8 cellular contexts compared by ENCODE assay signal in genomic region chrX:154097003-154097596, GRCh38. TPM values are rescaled to one million over a fixed set of nuclear protein-coding genes. Genes with fewer than 3 reads are reported as not detected.
DNase-seq lines count a peak whose midpoint lies in the region; ATAC-seq and TF ChIP-seq lines count a peak whose summit lies in the region.

No MANE protein-coding gene starts in this region.

- no peaks in the 10 kb centered on the region for H3K27me3 Mint-ChIP-seq in activated naive CD4-positive, alpha-beta T cell treated with anti-CD3 and anti-CD28 coated beads for 36 hours (ENCODE audit: low read depth)

- TF ChIP-seq CTCF in gastroesophageal sphincter (IDR thresholded peaks at IDR 0.05) = no peak

- 40% methylated on average over 1 of the region's 82 CpGs; no CpG with 5 or more reads in 1 of the 2 donors for WGBS in gastroesophageal sphincter (ENCODE audit: low coverage in 1 of 2), 2 donors

- peak overlapping the region; percentile 89 for H3K4me3 Mint-ChIP-seq in activated naive CD4-positive, alpha-beta T cell treated with anti-CD3 and anti-CD28 coated beads for 36 hours

- TF ChIP-seq POLR2A in Raji (IDR thresholded peaks at IDR 0.05; ENCODE audit: insufficient read depth, low read depth, low read length) = 0 out of 2 replicates have a peak, but pooled peaks have one; percentile 13
- TF ChIP-seq POLR2A in gastroesophageal sphincter (IDR thresholded peaks at IDR 0.05) = peak in 1 of 2 donors; percentile 23

- no peaks in the 10 kb centered on the region for H3K27me3 ChIP-seq in HUES6 (ENCODE audit: control insufficient read depth, insufficient read depth, low read length)
- H3K27me3 ChIP-seq in gastroesophageal sphincter = no peaks in the 10 kb centered on the region

- peak overlapping the region; percentile 94 for H3K27ac Mint-ChIP-seq in activated naive CD4-positive, alpha-beta T cell treated with anti-CD3 and anti-CD28 coated beads for 36 hours

- in situ Hi-C loops in Caki2 (cut with HindIII; ENCODE audit: low pct_unique_long_range_greater_than_20kb, low sequenced_read_pairs) = no loop called here

- DNase-seq in Caki2 (ENCODE audit: low read depth) (peak; percentile 40), nucleus accumbens (lab: John Stamatoyannopoulos, UW) (peak in 52 of 56 donors; percentile 6 to 85 (median 56))
- peak; percentile 56 for DNase-seq in activated naive CD4-positive, alpha-beta T cell treated with anti-CD3 and anti-CD28 coated beads for 36 hours

- ATAC-seq in GM21367 (IDR thresholded peaks at IDR 0.05; ENCODE audit: unreplicated experiment) (peak; percentile 26), gastroesophageal sphincter (peak; percentile 65)

- peaks cover 4% of the 10 kb centered on the region for H3K36me3 Mint-ChIP-seq in activated naive CD4-positive, alpha-beta T cell treated with anti-CD3 and anti-CD28 coated beads for 36 hours (ENCODE audit: low read depth)

- H3K4me1 ChIP-seq in HUES6 (ENCODE audit: control insufficient read depth, insufficient read depth, low read length) = peaks cover 45% of the 10 kb centered on the region
- peaks cover 6 to 46% (median 11%) of the 10 kb centered on the region in 3 donors for H3K4me1 ChIP-seq in gastroesophageal sphincter

- H3K4me1 Mint-ChIP-seq in activated naive CD4-positive, alpha-beta T cell treated with anti-CD3 and anti-CD28 coated beads for 36 hours (ENCODE audit: low read depth) = peaks cover 52% of the 10 kb centered on the region

- H3K36me3 ChIP-seq in HUES6 (ENCODE audit: control insufficient read depth, insufficient read depth, low read length) = no peaks in the 10 kb centered on the region
- H3K36me3 ChIP-seq in gastroesophageal sphincter = no peaks in the 10 kb centered on the region

- H3K27ac ChIP-seq in HUES6 (ENCODE audit: low read depth, low read length) (no peak overlapping the region; the same call in 1 of the 2 replicates), gastroesophageal sphincter (peak overlapping the region; percentile 97 to 99 (median 98)), temporal lobe (ENCODE audit: low read depth, low read length) (peak overlapping the region; percentile 88)

- peak overlapping the region; percentile 89 for H3K9ac ChIP-seq in HUES6 (ENCODE audit: low read length)

- intact Hi-C loops in activated naive CD4-positive, alpha-beta T cell treated with anti-CD3 and anti-CD28 coated beads for 36 hours (cut with micrococcal nuclease) = loop anchor here (1.0 to 10.0 kb wide), 8 partner anchors 39 to 762 kb away; partner anchors contain the start of genes FLNA, RPL10, TMEM187 and ZNF275

- no peak for TF ChIP-seq EP300 in gastroesophageal sphincter (IDR thresholded peaks at IDR 0.05)

- H3K4me3 ChIP-seq in HUES6 (ENCODE audit: low read depth, low read length) (peak overlapping the region; percentile 91), gastroesophageal sphincter (peak overlapping the region; percentile 86 to 91)

- H3K9me3 Mint-ChIP-seq in activated naive CD4-positive, alpha-beta T cell treated with anti-CD3 and anti-CD28 coated beads for 36 hours = no peaks in the 10 kb centered on the region

- H3K9me3 ChIP-seq in HUES6 (ENCODE audit: control insufficient read depth, insufficient read depth, low read depth, low read length) (peaks cover 14% of the 10 kb centered on the region; the same call in 1 of the 2 replicates), gastroesophageal sphincter (no peaks in the 10 kb centered on the region)

- CTCF ChIA-PET in activated naive CD4-positive, alpha-beta T cell treated with anti-CD3 and anti-CD28 coated beads for 36 hours (lab: Charles Lee) = no interaction called here

RNA-seq across cellular contexts. Expression of gene MECP2, which starts 0.4 kb away (rescaled TPM):
- 20.9 and 26.7 TPM in 2 replicates for total RNA-seq in Caki2 (2014; rRNA removed; shearing (Covaris generic); ENCODE audit: low replicate concordance)
- 10 to 100 TPM; 47.1 to 50.2 TPM for total RNA-seq in activated naive CD4-positive, alpha-beta T cell treated with anti-CD3 and anti-CD28 coated beads for 36 hours
- 10 to 100 TPM; 65.1 to 87.8 (median 82.5) TPM for total RNA-seq in gastroesophageal sphincter
- total RNA-seq in temporal lobe = 28.8 TPM

RNA-seq across cellular contexts. Expression of gene OPN1LW, which starts 46.9 kb away (rescaled TPM):
- not detected in 2 replicates for total RNA-seq in Caki2 (2014; rRNA removed; shearing (Covaris generic); ENCODE audit: low replicate concordance)
- total RNA-seq in activated naive CD4-positive, alpha-beta T cell treated with anti-CD3 and anti-CD28 coated beads for 36 hours = not detected
- total RNA-seq in gastroesophageal sphincter (not detected), temporal lobe (not detected)
